In genomic region chr2:149068996-149069888, GRCh38 we compare ENCODE assay signal across 10 cellular contexts. TPM values are rescaled to one million over a fixed set of nuclear protein-coding genes. Genes with fewer than 3 reads are reported as not detected.
DNase-seq lines count a peak whose midpoint lies in the region; ATAC-seq and TF ChIP-seq lines count a peak whose summit lies in the region.
"Had no signal": no experiment of that assay in that cellular context is flagged by ENCODE, and none has a peak within 500 bp of the region (broad histone marks: within the 10 kb centered on the region; RNA-seq: fewer than 3 reads in every experiment).

No MANE protein-coding gene starts in this region.

- no peak for TF ChIP-seq CTCF in PC-9 (conservative IDR thresholded peaks at IDR 0.05)
- no peak for TF ChIP-seq CTCF in MCF 10A (IDR thresholded peaks at IDR 0.05; ENCODE audit: unreplicated experiment)
- no peak for TF ChIP-seq CTCF in progenitor cell of endocrine pancreas (IDR thresholded peaks at IDR 0.05; ENCODE audit: unreplicated experiment)

- no peaks in the 10 kb centered on the region for H3K9me2 ChIP-seq in PC-9 (ENCODE audit: insufficient read depth)

- POLR2A ChIA-PET in PC-9 (lab: Charles Lee; ENCODE audit: unreplicated experiment): interaction anchor here (0.6 to 0.7 kb wide), 4 partner anchors 10 to 583 kb away, joined by 3 to 5 read pairs (median 5); no protein-coding TSS in a partner anchor
- POLR2A ChIA-PET in MCF 10A (lab: Yijun Ruan, JAX): no interaction called here

- CTCF ChIA-PET in PC-9 (lab: Charles Lee) (interaction anchor here (0.6 kb wide), 1 partner anchor 11 kb away, joined by 3 read pairs; no protein-coding TSS in a partner anchor), MCF 10A (lab: Yijun Ruan, JAX) (interaction anchor here (0.6 to 0.7 kb wide), 2 partner anchors 261 to 407 kb away, joined by 3 read pairs; no protein-coding TSS in a partner anchor)

- no peaks in the 10 kb centered on the region for H3K36me3 ChIP-seq in PC-9 (ENCODE audit: low read depth)

- peaks cover 13% of the 10 kb centered on the region for H3K4me1 Mint-ChIP-seq in MCF 10A (ENCODE audit: insufficient read depth, unreplicated experiment)
- peaks cover 73% of the 10 kb centered on the region for H3K4me1 Mint-ChIP-seq in progenitor cell of endocrine pancreas (ENCODE audit: low read depth)
- H3K4me1 Mint-ChIP-seq: naive B cell; stimulated activated memory B cell treated with anti-CD40 and anti-IgM and Interleukin-4, amounts not matched to agents 10 μg/mL and 1 μg/mL and 100 μg/mL, for 72 hours had no signal

- H3K27ac Mint-ChIP-seq in MCF 10A (ENCODE audit: low read depth, unreplicated experiment) (no peak overlapping the region), progenitor cell of endocrine pancreas (peak overlapping the region; percentile 96)
- H3K27ac Mint-ChIP-seq: stimulated activated memory B cell treated with anti-CD40 and anti-IgM and Interleukin-4, amounts not matched to agents 10 μg/mL and 1 μg/mL and 100 μg/mL, for 72 hours had no signal

- H3K4me1 ChIP-seq in PC-9 (replicated peaks; ENCODE audit: insufficient read depth): peaks cover 62% of the 10 kb centered on the region

- no peaks in the 10 kb centered on the region for H3K27me3 ChIP-seq in PC-9 (ENCODE audit: insufficient read depth, low read depth)

- H3K36me3 Mint-ChIP-seq in MCF 10A (ENCODE audit: insufficient read depth, unreplicated experiment) (no peaks in the 10 kb centered on the region), progenitor cell of endocrine pancreas (ENCODE audit: insufficient read depth) (peaks cover 17% of the 10 kb centered on the region)
- H3K36me3 Mint-ChIP-seq: naive B cell had no signal

- intact Hi-C loops in PC-9 (cut with micrococcal nuclease; ENCODE audit: unreplicated experiment): loop anchor here (1.0 to 5.0 kb wide), 6 partner anchors 8 to 1458 kb away; partner anchors contain the start of gene LYPD6B
- intact Hi-C loops in MCF 10A (cut with micrococcal nuclease): no loop called here

- no peaks in the 10 kb centered on the region for H4K20me1 ChIP-seq in PC-9 (ENCODE audit: insufficient read depth)

- H3K27ac ChIP-seq in PC-9: peak overlapping the region; percentile 99

- H3K9me3 ChIP-seq in PC-9 (ENCODE audit: insufficient read depth, low read depth): no peaks in the 10 kb centered on the region

- peak overlapping the region; percentile 82 for H3K4me2 ChIP-seq in PC-9

- H3K4me3 Mint-ChIP-seq in MCF 10A (ENCODE audit: unreplicated experiment): no peak overlapping the region
- H3K4me3 Mint-ChIP-seq in progenitor cell of endocrine pancreas (ENCODE audit: low read depth): no peak overlapping the region
- H3K4me3 Mint-ChIP-seq: naive B cell; stimulated activated memory B cell treated with anti-CD40 and anti-IgM and Interleukin-4, amounts not matched to agents 10 μg/mL and 1 μg/mL and 100 μg/mL, for 72 hours had no signal

- H3K27me3 Mint-ChIP-seq in MCF 10A (ENCODE audit: insufficient read depth, unreplicated experiment) (no peaks in the 10 kb centered on the region), progenitor cell of endocrine pancreas (no peaks in the 10 kb centered on the region)

- H3K79me2 ChIP-seq in PC-9 (ENCODE audit: low read depth): peaks cover 60% of the 10 kb centered on the region

- peak overlapping the region; percentile 38; the same call in 1 of the 2 replicates for H3K4me3 ChIP-seq in PC-9

- no peaks in the 10 kb centered on the region for H3K9me3 Mint-ChIP-seq in MCF 10A (ENCODE audit: unreplicated experiment)
- H3K9me3 Mint-ChIP-seq in progenitor cell of endocrine pancreas (ENCODE audit: low read depth): peaks cover 5% of the 10 kb centered on the region

- no TSS peak for BruUV-seq in PC-9 (replicated peaks; lab: Mats Ljungman, UMichigan)
- BruUV-seq in MCF 10A (replicated peaks; lab: Mats Ljungman, UMichigan): no TSS peak

- DNase-seq in GM04503 (ENCODE audit: low read depth) (peak; percentile 91), PC-9 (peak; percentile 73 to 98), MCF 10A (ENCODE audit: unreplicated experiment) (peak; percentile 59), progenitor cell of endocrine pancreas (ENCODE audit: low spot score, unreplicated experiment) (no peak), mucosa of gallbladder (ENCODE audit: low spot score) (no peak), DMS53 (lab: John Stamatoyannopoulos, UW) (no peak), NCI-H1417 treated with DMSO at 0.1 percent for 48 hours (lab: John Stamatoyannopoulos, UW) (no peak)
- DNase-seq: naive B cell had no signal

- H3F3A ChIP-seq in PC-9 (ENCODE audit: insufficient read depth, low read depth): peaks cover 43% of the 10 kb centered on the region

- no peak for ATAC-seq in HG03469 (IDR thresholded peaks at IDR 0.05; ENCODE audit: unreplicated experiment)
- ATAC-seq: stimulated activated memory B cell treated with anti-CD40 and anti-IgM and Interleukin-4, amounts not matched to agents 10 μg/mL and 1 μg/mL and 100 μg/mL, for 72 hours had no signal

- H2AFZ ChIP-seq in PC-9: peak overlapping the region; percentile 69

RNA-seq across cellular contexts. Expression of gene LYPD6B, which starts 30.7 kb away (rescaled TPM):
- total RNA-seq in PC-9 (2021): 10.0 and 12.7 TPM in 2 replicates
- 0.37 TPM in 2 replicates for total RNA-seq in MCF 10A (2022)
- total RNA-seq in progenitor cell of endocrine pancreas: 140 TPM in 2 replicates
- total RNA-seq in mucosa of gallbladder: 98.5 TPM

Comparison
In these comparisons a context has a peak if more than half of its experiments do, and no peak if none do; other contexts are left out.
1. DNase-seq: peak in GM04503 (single experiment), PC-9 (2 of 2) and MCF 10A (single experiment); none in progenitor cell of endocrine pancreas (single experiment), mucosa of gallbladder (single experiment), DMS53 (single experiment) and NCI-H1417 treated with DMSO at 0.1 percent for 48 hours (single experiment).